24 cellular contexts compared by ENCODE assay signal in genomic region chr5:142734904-142735190, GRCh38. TPM values are rescaled to one million over a fixed set of nuclear protein-coding genes. Genes with fewer than 3 reads are reported as not detected.
"Had no signal": no experiment of that assay in that cellular context is flagged by ENCODE, and none has a peak within 500 bp of the region (broad histone marks: within the 10 kb centered on the region; RNA-seq: fewer than 3 reads in every experiment).

No MANE protein-coding gene starts in this region.

- H3K4me3 Mint-ChIP-seq: activated CD4-positive, alpha-beta memory T cell treated with anti-CD3 and anti-CD28 coated beads for 36 hours; brain; dendritic cell treated with granulocyte-macrophage colony-stimulating factor and Interleukin-4, amounts not matched to agents 40 ng/mL and 50 ng/mL, for 4 days; stimulated activated naive B cell treated with anti-CD40 and anti-IgM and Interleukin-4, amounts not matched to agents 10 μg/mL and 1 μg/mL and 100 μg/mL, for 72 hours had no signal

- H3K36me3 ChIP-seq: sigmoid colon, transverse colon had no signal

- H3K4me1 ChIP-seq: sigmoid colon, transverse colon had no signal

- ATAC-seq: activated naive CD4-positive, alpha-beta T cell treated with anti-CD3 and anti-CD28 coated beads, Interleukin-2, amount 50 U/mL, for 72 hours; esophagus mucosa; stimulated activated naive B cell treated with anti-CD40 and anti-IgM and Interleukin-4, amounts not matched to agents 10 μg/mL and 1 μg/mL and 100 μg/mL, for 72 hours had no signal

- H3K4me2 ChIP-seq: smooth muscle cell had no signal

- H3K4me3 ChIP-seq: sigmoid colon, smooth muscle cell, transverse colon had no signal

- H3K36me3 Mint-ChIP-seq: activated CD4-positive, alpha-beta memory T cell treated with anti-CD3 and anti-CD28 coated beads for 36 hours; activated naive CD4-positive, alpha-beta T cell treated with anti-CD3 and anti-CD28 coated beads, Interleukin-2, amount 50 U/mL, for 72 hours; brain; stimulated activated naive B cell treated with anti-CD40 and anti-IgM and Interleukin-4, amounts not matched to agents 10 μg/mL and 1 μg/mL and 100 μg/mL, for 72 hours had no signal

- H3K27me3 ChIP-seq: sigmoid colon, transverse colon had no signal

- H3K27ac ChIP-seq: sigmoid colon, transverse colon had no signal

- H3K9me3 ChIP-seq: sigmoid colon, transverse colon had no signal

- H3K9me3 Mint-ChIP-seq: activated CD4-positive, alpha-beta memory T cell treated with anti-CD3 and anti-CD28 coated beads for 36 hours; brain; dendritic cell treated with granulocyte-macrophage colony-stimulating factor and Interleukin-4, amounts not matched to agents 40 ng/mL and 50 ng/mL, for 4 days; stimulated activated naive B cell treated with anti-CD40 and anti-IgM and Interleukin-4, amounts not matched to agents 10 μg/mL and 1 μg/mL and 100 μg/mL, for 72 hours had no signal

- H3K27ac Mint-ChIP-seq: activated CD4-positive, alpha-beta memory T cell treated with anti-CD3 and anti-CD28 coated beads for 36 hours; activated naive CD4-positive, alpha-beta T cell treated with anti-CD3 and anti-CD28 coated beads, Interleukin-2, amount 50 U/mL, for 72 hours; brain; stimulated activated naive B cell treated with anti-CD40 and anti-IgM and Interleukin-4, amounts not matched to agents 10 μg/mL and 1 μg/mL and 100 μg/mL, for 72 hours had no signal

- DNase-seq: activated CD4-positive, alpha-beta memory T cell treated with anti-CD3 and anti-CD28 coated beads for 36 hours; activated CD4-positive, alpha-beta T cell treated with anti-CD3 and anti-CD28 coated beads for 4 hours; activated CD4-positive, CD25-positive, alpha-beta regulatory T cell; activated gamma-delta T cell; activated T-cell treated with anti-CD3 and anti-CD28 coated beads for 4 hours; aorta; effector CD4-positive, alpha-beta T cell; foreskin melanocyte; kidney glomerular epithelial cell; left ventricle myocardium superior; midbrain; retina; sigmoid colon; stimulated activated CD4-positive, alpha-beta T cell treated with anti-CD3 and anti-CD28 coated beads, Interleukin-15, amount 100 ng/mL, for 24 hours; stimulated activated naive B cell treated with anti-CD40 and anti-IgM and Interleukin-4, amounts not matched to agents 10 μg/mL and 1 μg/mL and 100 μg/mL, for 72 hours; T1000; transverse colon had no signal

RNA-seq across cellular contexts. Expression of gene FGF1, which starts 49.0 kb away (rescaled TPM):
- total RNA-seq: activated CD4-positive, alpha-beta memory T cell treated with anti-CD3 and anti-CD28 coated beads for 36 hours; activated naive CD4-positive, alpha-beta T cell treated with anti-CD3 and anti-CD28 coated beads, Interleukin-2, amount 50 U/mL, for 72 hours; endothelial cell of umbilical vein; T-helper 1 cell treated with Interleukin-12 subunit alpha and Interleukin-12 subunit beta and Interleukin-4 antibody, amounts not matched to agents 30 ng/mL and 1 ng/mL, for 36 hours had no signal
